In genomic region chr5:176888016-176888864, GRCh38 we compare ENCODE assay signal across 1 cellular context.
TF ChIP-seq lines count a peak whose summit lies in the region.

No MANE protein-coding gene starts in this region.

TF ChIP-seq in H1, 55 proteins besides CTCF, POLR2A, EP300 and RAD21:
- TF ChIP-seq EZH2 (IDR thresholded peaks at IDR 0.05; ENCODE audit: low read depth, low read length, severe bottlenecking), result no peak
- no peak for TF ChIP-seq HDAC6 (IDR thresholded peaks at IDR 0.05; ENCODE audit: low read depth, low read length)
- TF ChIP-seq SP4 (IDR thresholded peaks at IDR 0.05; ENCODE audit: low read length), result no peak
- no peak for TF ChIP-seq RBBP5 (IDR thresholded peaks at IDR 0.05; ENCODE audit: borderline replicate concordance, low read depth, low read length)
- no peak for TF ChIP-seq TAF7 (optimal IDR thresholded peaks at IDR 0.05; ENCODE audit: borderline replicate concordance, low read depth, low read length)
- TF ChIP-seq PHF8 (conservative IDR thresholded peaks at IDR 0.05; ENCODE audit: low read depth, low read length), result no peak
- no peak for TF ChIP-seq E2F6 (IDR thresholded peaks at IDR 0.05)
- no peak for TF ChIP-seq HDAC2 (IDR thresholded peaks at IDR 0.05; ENCODE audit: borderline replicate concordance in 1 of 2, low read depth in 2 of 2, low read length in 2 of 2)
- no peak for TF ChIP-seq SIN3A (conservative IDR thresholded peaks at IDR 0.05 in 1 of 2, IDR thresholded peaks at IDR 0.05 in 1 of 2; ENCODE audit: low read depth in 1 of 2, low read length in 2 of 2)
- TF ChIP-seq KDM4A (IDR thresholded peaks at IDR 0.05; ENCODE audit: low read depth, low read length, severe bottlenecking), result no peak
- TF ChIP-seq FOSL1 (IDR thresholded peaks at IDR 0.05; ENCODE audit: insufficient read depth, low read depth, low read length), result no peak
- no peak for TF ChIP-seq SUZ12 (IDR thresholded peaks at IDR 0.05; ENCODE audit: low read length)
- no peak for TF ChIP-seq CEBPB (IDR thresholded peaks at IDR 0.05; ENCODE audit: low read depth, low read length)
- TF ChIP-seq POU5F1 (IDR thresholded peaks at IDR 0.05; ENCODE audit: low read depth, low read length), result no peak
- TF ChIP-seq GTF2F1 (IDR thresholded peaks at IDR 0.05; ENCODE audit: borderline replicate concordance, low read depth, low read length), result no peak
- TF ChIP-seq RXRA (IDR thresholded peaks at IDR 0.05; ENCODE audit: insufficient read depth, low read depth, low read length), result no peak
- TF ChIP-seq NRF1 (IDR thresholded peaks at IDR 0.05; ENCODE audit: low read depth, low read length), result no peak
- TF ChIP-seq SIX5 (IDR thresholded peaks at IDR 0.05; ENCODE audit: low read depth, low read length), result no peak
- TF ChIP-seq JUND (IDR thresholded peaks at IDR 0.05; ENCODE audit: low read length), result no peak
- no peak for TF ChIP-seq CHD2 (IDR thresholded peaks at IDR 0.05; ENCODE audit: low read length)
TF ChIP-seq in H1: peak in this region for 0.
